Comparison of ENCODE assay signal across 14 cellular contexts in genomic region chr6:36139991-36140710, GRCh38. TPM values are rescaled to one million over a fixed set of nuclear protein-coding genes. Genes with fewer than 3 reads are reported as not detected.
DNase-seq lines count a peak whose midpoint lies in the region; ATAC-seq and TF ChIP-seq lines count a peak whose summit lies in the region.
"Had no signal": no experiment of that assay in that cellular context is flagged by ENCODE, and none has a peak within 500 bp of the region (broad histone marks: within the 10 kb centered on the region; RNA-seq: fewer than 3 reads in every experiment).

No MANE protein-coding gene starts in this region.

- H3K9me2 ChIP-seq in OCI-LY7 (ENCODE audit: insufficient read depth, low read length) (no peaks in the 10 kb centered on the region), PC-3 (replicated peaks; ENCODE audit: low read length) (no peaks in the 10 kb centered on the region)

- intact Hi-C loops in heart right ventricle (cut with DNase I) (loop anchor here in 1 of 10 donors (5.0 kb wide), 1 partner anchor 57 kb away; the partner anchor contains the start of gene BRPF3), OCI-LY7 (cut with micrococcal nuclease; ENCODE audit: unreplicated experiment) (no loop called here), PC-3 (cut with micrococcal nuclease) (no loop called here)

- H3K9me3 ChIP-seq in cardiac muscle cell (ENCODE audit: low read depth): no peaks in the 10 kb centered on the region
- no peaks in the 10 kb centered on the region for H3K9me3 ChIP-seq in heart right ventricle
- no peaks in the 10 kb centered on the region for H3K9me3 ChIP-seq in OCI-LY7 (ENCODE audit: low read length)
- no peaks in the 10 kb centered on the region for H3K9me3 ChIP-seq in thymus (ENCODE audit: control insufficient read depth)
- H3K9me3 ChIP-seq in PC-3 (ENCODE audit: low read length): no peaks in the 10 kb centered on the region
- H3K9me3 ChIP-seq: left ventricle myocardium inferior, Peyer's patch had no signal

- H4K20me1 ChIP-seq in OCI-LY7 (ENCODE audit: insufficient read depth, low read length): no peaks in the 10 kb centered on the region
- no peaks in the 10 kb centered on the region for H4K20me1 ChIP-seq in PC-3 (ENCODE audit: low read length)

- no peaks in the 10 kb centered on the region for H3K79me2 ChIP-seq in OCI-LY7 (ENCODE audit: insufficient read depth, low read depth, low read length)
- H3K79me2 ChIP-seq in PC-3 (ENCODE audit: low read length): no peaks in the 10 kb centered on the region

- H2AFZ ChIP-seq in OCI-LY7 (ENCODE audit: low read length) (no peak overlapping the region), PC-3 (ENCODE audit: low read length) (no peak overlapping the region)

- H3F3A ChIP-seq in PC-3 (ENCODE audit: low read length, unreplicated experiment): no peaks in the 10 kb centered on the region

- ATAC-seq in heart right ventricle (no peak), HG03045 (IDR thresholded peaks at IDR 0.05; ENCODE audit: unreplicated experiment) (no peak), PC-3 (no peak), HG02938 (IDR thresholded peaks at IDR 0.05; ENCODE audit: unreplicated experiment) (no peak)

- H3K27ac ChIP-seq in cardiac muscle cell (peak overlapping the region; percentile 40), heart right ventricle (no peak overlapping the region), OCI-LY7 (ENCODE audit: low read depth, low read length, poor library complexity, severe bottlenecking) (no peak overlapping the region), thymus (ENCODE audit: low read depth) (peak overlapping the region; percentile 42), PC-3 (ENCODE audit: low read length) (no peak overlapping the region)
- H3K27ac ChIP-seq: left ventricle myocardium inferior, Peyer's patch had no signal

- POLR2A ChIA-PET in OCI-LY7 (lab: Charles Lee): interaction anchor here (0.7 to 0.9 kb wide), 2 partner anchors 10 to 39 kb away, joined by 3 read pairs; no protein-coding TSS in a partner anchor
- POLR2A ChIA-PET in PC-3 (lab: Charles Lee; ENCODE audit: unreplicated experiment): no interaction called here

- CTCF ChIA-PET in OCI-LY7 (lab: Charles Lee; ENCODE audit: unreplicated experiment): no interaction called here
- CTCF ChIA-PET in PC-3 (lab: Charles Lee): interaction anchor here (0.8 kb wide), 1 partner anchor 63 kb away, joined by 3 read pairs; no protein-coding TSS in a partner anchor

- no peaks in the 10 kb centered on the region for H3K9me3 Mint-ChIP-seq in immature natural killer cell

- peaks cover 0 to 3% (median 1%) of the 10 kb centered on the region in 3 donors for H3K27me3 Mint-ChIP-seq in immature natural killer cell (ENCODE audit: low read depth in 3 of 3)
- H3K27me3 Mint-ChIP-seq: B cell had no signal

- H3K36me3 Mint-ChIP-seq in immature natural killer cell: peaks cover 9 to 36% (median 15%) of the 10 kb centered on the region in 3 donors

- BruUV-seq in OCI-LY7 (replicated peaks; lab: Mats Ljungman, UMichigan): no TSS peak
- no TSS peak for BruUV-seq in PC-3 (replicated peaks; lab: Mats Ljungman, UMichigan)

- no peak overlapping the region for H3K4me3 Mint-ChIP-seq in immature natural killer cell
- H3K4me3 Mint-ChIP-seq: B cell had no signal

- peak overlapping the region; percentile 17 to 92 (median 85) for H3K27ac Mint-ChIP-seq in immature natural killer cell
- H3K27ac Mint-ChIP-seq: B cell had no signal

- H3K4me1 ChIP-seq in cardiac muscle cell (ENCODE audit: low read depth) (peaks cover 10% of the 10 kb centered on the region), heart right ventricle (peaks cover 0 to 30% (median 6%) of the 10 kb centered on the region in 9 donors), OCI-LY7 (ENCODE audit: insufficient read depth, low read length, poor library complexity, severe bottlenecking) (peaks cover 29% of the 10 kb centered on the region), thymus (ENCODE audit: control insufficient read depth, insufficient read depth, low read length) (no peaks in the 10 kb centered on the region), PC-3 (ENCODE audit: insufficient read depth, low read length) (no peaks in the 10 kb centered on the region)
- H3K4me1 ChIP-seq: Peyer's patch had no signal

- DNase-seq in cardiac muscle cell (ENCODE audit: low read depth in 1 of 2, low spot score in 1 of 2) (no peak), heart right ventricle (no peak), OCI-LY7 (ENCODE audit: low spot score) (peak; percentile 34), immature natural killer cell (no peak), PC-3 (no peak)
- DNase-seq: aorta, left ventricle myocardium inferior, NCI-H2081 treated with DMSO at 0.1 percent for 48 hours, Peyer's patch, T1000 had no signal

- TF ChIP-seq CTCF in cardiac muscle cell (IDR thresholded peaks at IDR 0.05; ENCODE audit: low read depth, low read length) (no peak), heart right ventricle (IDR thresholded peaks at IDR 0.05) (no peak), OCI-LY7 (conservative IDR thresholded peaks at IDR 0.05; ENCODE audit: low read length) (no peak), PC-3 (conservative IDR thresholded peaks at IDR 0.05; ENCODE audit: low read depth, low read length) (no peak)

- peaks cover 32 to 42% of the 10 kb centered on the region in 2 donors for H3K4me1 Mint-ChIP-seq in immature natural killer cell

- 48 to 53% methylated on average over 8 of the region's 8 CpGs for WGBS in heart right ventricle, 2 donors
- WGBS in thymus: 87% methylated on average over 8 of the region's 8 CpGs

- peak overlapping the region; percentile 23; the same call in 1 of the 2 replicates for H3K4me2 ChIP-seq in OCI-LY7 (ENCODE audit: low read length)
- no peak overlapping the region for H3K4me2 ChIP-seq in PC-3 (ENCODE audit: low read length)

- no peaks in the 10 kb centered on the region for H3K27me3 ChIP-seq in cardiac muscle cell
- H3K27me3 ChIP-seq in heart right ventricle: peaks cover 0 to 11% (median 0%) of the 10 kb centered on the region in 7 donors
- H3K27me3 ChIP-seq in thymus (ENCODE audit: control insufficient read depth, insufficient read depth): no peaks in the 10 kb centered on the region
- H3K27me3 ChIP-seq in PC-3 (ENCODE audit: low read length): no peaks in the 10 kb centered on the region
- H3K27me3 ChIP-seq: Peyer's patch had no signal

- H3K36me3 ChIP-seq in cardiac muscle cell: no peaks in the 10 kb centered on the region
- H3K36me3 ChIP-seq in heart right ventricle: peaks cover 0 to 45% (median 0%) of the 10 kb centered on the region in 9 donors
- H3K36me3 ChIP-seq in OCI-LY7 (ENCODE audit: insufficient read depth, low read length): no peaks in the 10 kb centered on the region
- H3K36me3 ChIP-seq in thymus (ENCODE audit: control insufficient read depth, insufficient read depth): peaks cover 39% of the 10 kb centered on the region
- peaks cover 10% of the 10 kb centered on the region; the same call in 1 of the 2 replicates for H3K36me3 ChIP-seq in PC-3 (ENCODE audit: low read depth, low read length)
- H3K36me3 ChIP-seq: left ventricle myocardium inferior had no signal

- H3K4me3 ChIP-seq in cardiac muscle cell (no peak overlapping the region), heart right ventricle (no peak overlapping the region), OCI-LY7 (ENCODE audit: low read depth, low read length, poor library complexity, severe bottlenecking) (no peak overlapping the region), thymus (ENCODE audit: low read length) (no peak overlapping the region), PC-3 (ENCODE audit: low read length) (no peak overlapping the region)
- H3K4me3 ChIP-seq: left ventricle myocardium inferior, Peyer's patch had no signal

- no peak overlapping the region for H3K9ac ChIP-seq in PC-3 (ENCODE audit: low read length)

RNA-seq across cellular contexts. Expression of gene MAPK13, which starts 9.8 kb away (rescaled TPM):
- total RNA-seq in cardiac muscle cell (1.7 and 2.3 TPM in 2 replicates), heart right ventricle (1 to 10 TPM in 4 of 10 donors, under 1 TPM in 6; 0.11 to 5.0 (median 0.69) TPM), OCI-LY7 (2022) (1.2 and 1.8 TPM in 2 replicates), PC-3 (2014; rRNA removed) (36.9 and 41.4 TPM in 2 replicates)
- polyA plus RNA-seq in cardiac muscle cell (1.1 and 3.8 TPM in 2 replicates), heart right ventricle (1 to 10 TPM in 1 of 2 donors, under 1 TPM in 1; 0.95 to 1.3 TPM), immature natural killer cell (10 to 100 TPM; 35.2 to 52.1 (median 38.4) TPM), thymus (30.1 TPM)
- 0.88 TPM in 2 replicates for total RNA-seq in OCI-LY7 (2014; rRNA removed; shearing (Covaris generic))

RNA-seq across cellular contexts. Expression of gene BRPF3, which starts 56.4 kb away (rescaled TPM):
- total RNA-seq in cardiac muscle cell (17.3 and 22.3 TPM in 2 replicates), heart right ventricle (10 to 100 TPM; 14.1 to 20.5 (median 16.2) TPM), OCI-LY7 (2022) (11.0 and 12.0 TPM in 2 replicates), PC-3 (2014; rRNA removed) (14.3 and 21.4 TPM in 2 replicates)
- polyA plus RNA-seq in cardiac muscle cell (9.4 and 15.9 TPM in 2 replicates), heart right ventricle (1 to 10 TPM; 6.3 to 8.5 TPM), immature natural killer cell (10 to 100 TPM in 1 of 3 donors, 1 to 10 TPM in 2; 3.0 to 13.7 (median 4.1) TPM), thymus (9.9 TPM)
- total RNA-seq in OCI-LY7 (2014; rRNA removed; shearing (Covaris generic)): 3.9 and 10.4 TPM in 2 replicates

Comparison
In these comparisons a context has a peak if more than half of its experiments do, and no peak if none do; other contexts are left out.
1. H3K27ac ChIP-seq: peak in cardiac muscle cell (single experiment) and thymus (single experiment); none in heart right ventricle (0 of 10), OCI-LY7 (single experiment) and PC-3 (single experiment).